In genomic region chrX:41559662-41560061, GRCh38 we compare ENCODE assay signal across 8 cellular contexts.
DNase-seq lines count a peak whose midpoint lies in the region; ATAC-seq lines count a peak whose summit lies in the region.

No MANE protein-coding gene starts in this region.

- H3K14ac ChIP-seq in mesenchymal stem cell (ENCODE audit: low read length in 2 of 2), result no peak overlapping the region

- H3K9ac ChIP-seq in mesenchymal stem cell (ENCODE audit: low read length), result peak overlapping the region; percentile 49

- H3K4me3 Mint-ChIP-seq in activated naive CD8-positive, alpha-beta T cell treated with anti-CD3 and anti-CD28 coated beads, Interleukin-2, amount 50 U/mL, for 24 hours, result peak overlapping the region; percentile 42

- no peaks in the 10 kb centered on the region for H3K4me1 ChIP-seq in mesenchymal stem cell (ENCODE audit: control insufficient read depth, insufficient read depth, low read depth, low read length)
- no peaks in the 10 kb centered on the region for H3K4me1 ChIP-seq in aorta (ENCODE audit: control insufficient read depth in 1 of 2, insufficient read depth in 2 of 2, low read length in 2 of 2)

- H3K36me3 ChIP-seq in mesenchymal stem cell (ENCODE audit: control insufficient read depth in 1 of 2, insufficient read depth in 2 of 2, low read depth in 1 of 2, low read length in 2 of 2), result no peaks in the 10 kb centered on the region
- no peaks in the 10 kb centered on the region for H3K36me3 ChIP-seq in aorta (ENCODE audit: control insufficient read depth in 1 of 2, insufficient read depth in 2 of 2, low read length in 1 of 2)

- WGBS in mesenchymal stem cell, result 0% methylated on average over 1 of the region's 5 CpGs
- WGBS in aorta, 2 donors, result 4 to 27% methylated on average over 5 of the region's 5 CpGs

- peak overlapping the region; percentile 34 to 54 for H3K18ac ChIP-seq in mesenchymal stem cell (ENCODE audit: low read depth in 1 of 2, low read length in 2 of 2)

- H3K27ac Mint-ChIP-seq in activated naive CD8-positive, alpha-beta T cell treated with anti-CD3 and anti-CD28 coated beads, Interleukin-2, amount 50 U/mL, for 24 hours, result peak overlapping the region; percentile 64

- no peak overlapping the region for H2BK12ac ChIP-seq in mesenchymal stem cell (ENCODE audit: low read length in 2 of 2)

- no peak overlapping the region for H4K8ac ChIP-seq in mesenchymal stem cell (ENCODE audit: low read length)

- H3K79me1 ChIP-seq in mesenchymal stem cell (replicated peaks; ENCODE audit: low read length, poor library complexity, severe bottlenecking), result no peaks in the 10 kb centered on the region

- no peak overlapping the region for H4K91ac ChIP-seq in mesenchymal stem cell (ENCODE audit: low read length)

- peak; percentile 62 for ATAC-seq in activated naive CD8-positive, alpha-beta T cell treated with anti-CD3 and anti-CD28 coated beads, Interleukin-2, amount 50 U/mL, for 24 hours
- ATAC-seq in aorta (ENCODE audit: low FRiP score), result peak; percentile 66
- ATAC-seq in GM19467 (IDR thresholded peaks at IDR 0.05; ENCODE audit: unreplicated experiment), result no peak
- ATAC-seq in HG02884 (IDR thresholded peaks at IDR 0.05; ENCODE audit: unreplicated experiment), result no peak

- no peaks in the 10 kb centered on the region for H3K36me3 Mint-ChIP-seq in activated naive CD8-positive, alpha-beta T cell treated with anti-CD3 and anti-CD28 coated beads, Interleukin-2, amount 50 U/mL, for 24 hours (ENCODE audit: low read depth)

- H3K9me3 Mint-ChIP-seq in activated naive CD8-positive, alpha-beta T cell treated with anti-CD3 and anti-CD28 coated beads, Interleukin-2, amount 50 U/mL, for 24 hours, result no peaks in the 10 kb centered on the region

- H3K23ac ChIP-seq in mesenchymal stem cell (ENCODE audit: low read length in 2 of 2), result no peak overlapping the region

- DNase-seq in stimulated activated CD4-positive, alpha-beta T cell treated with anti-CD3 and anti-CD28 coated beads, Interleukin-1b, Interleukin-23, amount 100 ng/mL, for 4 hours (ENCODE audit: low read depth in 2 of 2), result peak; percentile 0 to 4
- DNase-seq in stimulated activated CD4-positive, alpha-beta T cell treated with anti-CD3 and anti-CD28 coated beads, Interleukin-12 subunit alpha, Interleukin-12 subunit beta, amount 100 ng/mL, for 4 hours, result no peak
- DNase-seq in activated naive CD8-positive, alpha-beta T cell treated with anti-CD3 and anti-CD28 coated beads, Interleukin-2, amount 50 U/mL, for 24 hours, result no peak
- DNase-seq in mesenchymal stem cell, result peak; percentile 73
- no peak for DNase-seq in aorta
- DNase-seq in DMS53 treated with DMSO at 0.1 percent for 48 hours (lab: John Stamatoyannopoulos, UW; ENCODE audit: unreplicated experiment), result no peak

- H3K4ac ChIP-seq in mesenchymal stem cell (ENCODE audit: low read depth in 1 of 2, low read length in 2 of 2), result no peak overlapping the region

- H3K27me3 ChIP-seq in mesenchymal stem cell (ENCODE audit: control insufficient read depth in 1 of 2, insufficient read depth in 1 of 2, low read length in 2 of 2), result peaks cover 0 to 5% of the 10 kb centered on the region in 2 experiments
- H3K27me3 ChIP-seq in aorta (ENCODE audit: control insufficient read depth in 1 of 2, insufficient read depth in 2 of 2, low read length in 1 of 2), result no peaks in the 10 kb centered on the region

- peaks cover 51% of the 10 kb centered on the region for H3K4me1 Mint-ChIP-seq in activated naive CD8-positive, alpha-beta T cell treated with anti-CD3 and anti-CD28 coated beads, Interleukin-2, amount 50 U/mL, for 24 hours

- no peaks in the 10 kb centered on the region for H3K9me3 ChIP-seq in mesenchymal stem cell (ENCODE audit: control insufficient read depth, low read length)
- no peaks in the 10 kb centered on the region for H3K9me3 ChIP-seq in aorta (ENCODE audit: control insufficient read depth, low read length)

- H3K4me2 ChIP-seq in mesenchymal stem cell (ENCODE audit: low read length, poor library complexity, severe bottlenecking), result no peak overlapping the region

- no peak overlapping the region for H2AK5ac ChIP-seq in mesenchymal stem cell (ENCODE audit: low read length, severe bottlenecking)

- H2BK15ac ChIP-seq in mesenchymal stem cell (ENCODE audit: low read depth, poor library complexity, severe bottlenecking), result no peak overlapping the region

- intact Hi-C loops in aorta (cut with DNase I), result loop anchor here (5.0 to 10.0 kb wide), 4 partner anchors 105 to 285 kb away; no protein-coding TSS in a partner anchor

- no peak overlapping the region for H2BK5ac ChIP-seq in mesenchymal stem cell (ENCODE audit: low read depth, low read length, poor library complexity, severe bottlenecking)

- no peak overlapping the region for H2BK120ac ChIP-seq in mesenchymal stem cell (ENCODE audit: low read depth, low read length)

- H3K27ac ChIP-seq in mesenchymal stem cell (ENCODE audit: low read length, poor library complexity, severe bottlenecking) (peak overlapping the region; percentile 75), aorta (ENCODE audit: low read depth in 1 of 2, low read length in 2 of 2) (peak overlapping the region in 1 of 2 donors; percentile 80)

- no peak overlapping the region for H2AFZ ChIP-seq in mesenchymal stem cell (ENCODE audit: low read depth, low read length)

- no peaks in the 10 kb centered on the region for H3K27me3 Mint-ChIP-seq in activated naive CD8-positive, alpha-beta T cell treated with anti-CD3 and anti-CD28 coated beads, Interleukin-2, amount 50 U/mL, for 24 hours

- no peak overlapping the region for H3K4me3 ChIP-seq in mesenchymal stem cell (ENCODE audit: insufficient read depth in 1 of 2, low read depth in 1 of 2, low read length in 2 of 2)
- no peak overlapping the region for H3K4me3 ChIP-seq in aorta (ENCODE audit: low read length in 2 of 2)

Comparison
In these comparisons a context has a peak if more than half of its experiments do, and no peak if none do; other contexts are left out.
1. DNase-seq: peak in stimulated activated CD4-positive, alpha-beta T cell treated with anti-CD3 and anti-CD28 coated beads, Interleukin-1b, Interleukin-23, amount 100 ng/mL, for 4 hours (2 of 2) and mesenchymal stem cell (single experiment); none in stimulated activated CD4-positive, alpha-beta T cell treated with anti-CD3 and anti-CD28 coated beads, Interleukin-12 subunit alpha, Interleukin-12 subunit beta, amount 100 ng/mL, for 4 hours (single experiment), activated naive CD8-positive, alpha-beta T cell treated with anti-CD3 and anti-CD28 coated beads, Interleukin-2, amount 50 U/mL, for 24 hours (single experiment), aorta (0 of 2) and DMS53 treated with DMSO at 0.1 percent for 48 hours (single experiment).
2. ATAC-seq: peak in activated naive CD8-positive, alpha-beta T cell treated with anti-CD3 and anti-CD28 coated beads, Interleukin-2, amount 50 U/mL, for 24 hours (single experiment) and aorta (single experiment); none in GM19467 (single experiment) and HG02884 (single experiment).